25 cellular contexts compared by ENCODE assay signal in the genomic region with DNA sequence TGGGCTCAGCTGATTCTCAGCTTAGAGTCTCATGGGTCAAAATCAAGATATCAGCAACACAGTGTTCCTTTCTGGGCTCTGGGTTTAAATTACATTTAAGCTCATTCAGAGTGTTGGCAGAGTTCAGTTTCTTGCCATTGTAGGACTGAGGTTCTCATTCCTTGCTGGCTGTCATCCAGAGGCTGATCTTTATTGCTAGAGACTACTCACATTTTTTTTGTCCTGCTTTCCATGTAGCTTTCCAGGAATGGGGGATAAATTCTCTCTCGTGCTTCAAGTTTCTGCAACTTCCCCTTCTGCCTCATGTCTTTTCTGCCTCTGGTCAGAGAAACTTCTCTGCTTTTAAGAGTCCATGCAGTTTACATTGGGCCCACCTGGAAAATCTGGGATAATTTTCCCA.
"Had no signal": no experiment of that assay in that cellular context is flagged by ENCODE, and none has a peak within 500 bp of the region (broad histone marks: within the 10 kb centered on the region; RNA-seq: fewer than 3 reads in every experiment).

No MANE protein-coding gene starts in this region.

- H3K4me1 ChIP-seq: ascending aorta, body of pancreas, breast epithelium had no signal

- H3K36me3 ChIP-seq: ascending aorta, breast epithelium had no signal

- H3K27me3 ChIP-seq: ascending aorta, body of pancreas, breast epithelium had no signal

- H3K9me3 ChIP-seq: ascending aorta, body of pancreas, breast epithelium had no signal

- H3K4me3 ChIP-seq: ascending aorta, body of pancreas, breast epithelium, K562 had no signal

- DNase-seq: activated CD4-positive, alpha-beta T cell treated with anti-CD3 and anti-CD28 coated beads, Interleukin-2, amount 10 ng/mL, durations not matched to agents 7 days and 5 days; activated CD4-positive, alpha-beta T cell treated with anti-CD3 and anti-CD28 coated beads, Interleukin-2, amount 50 U/mL, for 48 hours; activated CD8-positive, alpha-beta T cell treated with anti-CD3 and anti-CD28 coated beads, Interleukin-2, amount 10 ng/mL, durations not matched to agents 7 days and 5 days; activated gamma-delta T cell; activated naive CD4-positive, alpha-beta T cell treated with Interleukin-2 at 50 U/mL for 16 hours; activated naive CD8-positive, alpha-beta T cell treated with anti-CD3 and anti-CD28 coated beads, Interleukin-2, amount 10 ng/mL, durations not matched to agents 7 days and 5 days; activated T-cell treated with anti-CD3 and anti-CD28 coated beads, Interleukin-2, amount 50 U/mL, for 24 hours; amygdala; body of pancreas; cerebellar nuclear complex; NCI-H1048; NCI-H1105 treated with DMSO at 0.1 percent for 48 hours; NCI-H1436; NCI-H1694; NCI-H1930; NCI-H2081 treated with DMSO at 0.1 percent for 48 hours; NCI-H2171; NCI-H510A; NCI-H526; NCI-H748 treated with DMSO at 0.1 percent for 48 hours; NK-92 treated with Interleukin-12 subunit alpha and Interleukin-12 subunit beta, amount 100 ng/mL, for 24 hours; Right ventricle myocardium superior had no signal

- ATAC-seq: activated CD8-positive, alpha-beta T cell treated with anti-CD3 and anti-CD28 coated beads, Interleukin-2, amount 10 ng/mL, durations not matched to agents 7 days and 5 days; body of pancreas; K562 had no signal

- H3K27ac ChIP-seq: ascending aorta, body of pancreas, breast epithelium had no signal
